Comparison of ENCODE assay signal across 8 cellular contexts in genomic region chr11:126303623-126304456, GRCh38. TPM values are rescaled to one million over a fixed set of nuclear protein-coding genes. Genes with fewer than 3 reads are reported as not detected.
DNase-seq lines count a peak whose midpoint lies in the region; ATAC-seq, FAIRE-seq and TF ChIP-seq lines count a peak whose summit lies in the region.

Gene DCPS, plus strand, starts transcription at chr11:126304060. Its CDS starts 21 bp downstream, at chr11:126304081.

- peak within 1 kb of the TSS; percentile 90 for H3K4me2 ChIP-seq in HepG2 (ENCODE audit: low read depth, low read length)

- DNase-seq in NCI-H748 treated with DMSO at 0.1 percent for 48 hours (lab: John Stamatoyannopoulos, UW) (peak; percentile 51), HepG2 (ENCODE audit: low spot score) (peak; percentile 75)
- peak; percentile 78 for DNase-seq in activated CD4-positive, alpha-beta T cell treated with anti-CD3 and anti-CD28 coated beads, Interleukin-2, amount 50 U/mL, for 24 hours (ENCODE audit: low read depth in 1 of 2, low spot score in 1 of 2)
- DNase-seq in stimulated activated CD4-positive, alpha-beta T cell treated with anti-CD3 and anti-CD28 coated beads, Interleukin-4, amount 100 ng/mL, for 1 hour, result peak; percentile 85

- H4K20me1 ChIP-seq in HepG2 (ENCODE audit: insufficient read depth, low read length), result no peaks in the 10 kb centered on the region

- H2AFZ ChIP-seq in HepG2 (ENCODE audit: low read length), result peak within 1 kb of the TSS; percentile 80

- in situ Hi-C loops in HepG2 (cut with HindIII; ENCODE audit: extremely low pct_ligation_motif_present, low pct_unique_long_range_greater_than_20kb), result loop anchor here (10.0 kb wide), 1 partner anchor 171 kb away; no protein-coding TSS in a partner anchor

- H3K79me2 ChIP-seq in HepG2 (ENCODE audit: insufficient read depth, low read length), result no peaks in the 10 kb centered on the region

- no peak for TF ChIP-seq RAD21 in HepG2 (CRISPR knock-in tag; IDR thresholded peaks at IDR 0.05)

- CTCF ChIA-PET in HepG2 (lab: Yijun Ruan, JAX; ENCODE audit: low intra/inter-chr PET ratio, low total read pairs), result no interaction called here

- peak; percentile 94 to 96 for TF ChIP-seq POLR2A in HepG2 (IDR thresholded peaks at IDR 0.05; ENCODE audit: insufficient read depth in 1 of 2, low read depth in 2 of 2, low read length in 2 of 2)

- TF ChIP-seq EP300 in HepG2 (IDR thresholded peaks at IDR 0.05; ENCODE audit: low read depth in 2 of 2, low read length in 2 of 2), result no peak
- TF ChIP-seq EP300 in HepG2 (CRISPR knock-in tag; IDR thresholded peaks at IDR 0.05; ENCODE audit: borderline replicate concordance), result peak; percentile 56

- peak within 1 kb of the TSS; percentile 96 for H3K9ac ChIP-seq in HepG2 (ENCODE audit: insufficient read depth, low read depth, low read length)

- intact Hi-C loops in dendritic cell treated with granulocyte-macrophage colony-stimulating factor and Interleukin-4, amounts not matched to agents 40 ng/mL and 50 ng/mL, for 4 days (cut with micrococcal nuclease), result loop anchor here (5.0 kb wide), 1 partner anchor 37 kb away; the partner anchor contains the start of genes FOXRED1 and SRPRA
- intact Hi-C loops in HepG2 (cut with micrococcal nuclease; ENCODE audit: unreplicated experiment), result loop anchor here (1.0 kb wide), 1 partner anchor 21 kb away; the partner anchor contains the start of gene TIRAP

- no TSS peak for BruUV-seq in HepG2 (replicated peaks; lab: Mats Ljungman, UMichigan)

- FAIRE-seq in HepG2 (lab: Jason Lieb, UNC), result peak; percentile 54

- 3% methylated on average over 35 of the region's 61 CpGs for WGBS in HepG2 (ENCODE audit: low lambda C conversion rate)

- POLR2A ChIA-PET in HepG2 (lab: Yijun Ruan, JAX), result interaction anchor here (0.9 to 1.8 kb wide), 13 partner anchors 9 to 379 kb away, joined by 3 to 24 read pairs (median 4); partner anchors contain the start of genes ST3GAL4 and TIRAP

- peaks cover 34% of the 10 kb centered on the region for H3K4me1 Mint-ChIP-seq in dendritic cell treated with granulocyte-macrophage colony-stimulating factor and Interleukin-4, amounts not matched to agents 40 ng/mL and 50 ng/mL, for 4 days (ENCODE audit: low read depth)

- no peaks in the 10 kb centered on the region for H3K9me3 ChIP-seq in HepG2 (ENCODE audit: low read length)

- no peaks in the 10 kb centered on the region; a peak in 1 of 5 replicates for H3K36me3 ChIP-seq in HepG2 (replicated peaks in 1 of 2; ENCODE audit: control insufficient read depth in 1 of 2, insufficient read depth in 2 of 2, low read length in 2 of 2)

- peaks cover 20% of the 10 kb centered on the region for H3K4me1 ChIP-seq in HepG2 (ENCODE audit: insufficient read depth, low read length)

- peak within 1 kb of the TSS; percentile 90 for H3K27ac ChIP-seq in C4-2B
- peak within 1 kb of the TSS; percentile 86 for H3K27ac ChIP-seq in HepG2 (ENCODE audit: extremely low read length, insufficient read depth, low read length)

- H3K27ac Mint-ChIP-seq in dendritic cell treated with granulocyte-macrophage colony-stimulating factor and Interleukin-4, amounts not matched to agents 40 ng/mL and 50 ng/mL, for 4 days, result peak within 1 kb of the TSS; percentile 87

- no peaks in the 10 kb centered on the region for H3K27me3 ChIP-seq in HepG2 (ENCODE audit: control insufficient read depth in 1 of 2, insufficient read depth in 2 of 2, low read length in 2 of 2)

- peak within 1 kb of the TSS; percentile 96 for H3K4me3 Mint-ChIP-seq in dendritic cell treated with granulocyte-macrophage colony-stimulating factor and Interleukin-4, amounts not matched to agents 40 ng/mL and 50 ng/mL, for 4 days

- TF ChIP-seq CTCF in C4-2B (conservative IDR thresholded peaks at IDR 0.05) (no peak), HepG2 (CRISPR knock-in tag; IDR thresholded peaks at IDR 0.05) (peak; percentile 17; the same call in 1 of the 2 replicates)

- peak within 1 kb of the TSS; percentile 72 to 88 (median 78) for H3K4me3 ChIP-seq in HepG2 (replicated peaks in 1 of 3; ENCODE audit: insufficient read depth in 1 of 3, low read depth in 2 of 3, low read length in 3 of 3)

- ATAC-seq in GM19351 (IDR thresholded peaks at IDR 0.05; ENCODE audit: unreplicated experiment) (peak; percentile 82), HG03520 (IDR thresholded peaks at IDR 0.05; ENCODE audit: unreplicated experiment) (peak; percentile 72), HepG2 (peak; percentile 99)

- no peaks in the 10 kb centered on the region for H3K9me3 Mint-ChIP-seq in dendritic cell treated with granulocyte-macrophage colony-stimulating factor and Interleukin-4, amounts not matched to agents 40 ng/mL and 50 ng/mL, for 4 days

- no peaks in the 10 kb centered on the region for H3K27me3 Mint-ChIP-seq in dendritic cell treated with granulocyte-macrophage colony-stimulating factor and Interleukin-4, amounts not matched to agents 40 ng/mL and 50 ng/mL, for 4 days

- H3K36me3 Mint-ChIP-seq in dendritic cell treated with granulocyte-macrophage colony-stimulating factor and Interleukin-4, amounts not matched to agents 40 ng/mL and 50 ng/mL, for 4 days (ENCODE audit: low read depth), result peaks cover 41% of the 10 kb centered on the region

TF ChIP-seq in HepG2, 621 proteins besides CTCF, POLR2A, EP300 and RAD21 (continues in another document):
- no peak for TF ChIP-seq RERE (CRISPR knock-in tag; IDR thresholded peaks at IDR 0.05; ENCODE audit: low read depth)
- peak; percentile 34 for TF ChIP-seq HNF4A (CRISPR knock-in tag; IDR thresholded peaks at IDR 0.05)
- peak; percentile 93 for TF ChIP-seq ZSCAN21 (CRISPR knock-in tag; IDR thresholded peaks at IDR 0.05; ENCODE audit: borderline replicate concordance)
- TF ChIP-seq SOX6 (IDR thresholded peaks at IDR 0.05), result no peak
- TF ChIP-seq SOX6 (CRISPR knock-in tag; IDR thresholded peaks at IDR 0.05), result peak; percentile 77
- TF ChIP-seq ZFP36L2 (CRISPR knock-in tag; IDR thresholded peaks at IDR 0.05), result 0 out of 2 replicates have a peak, but pooled peaks have one; percentile 63
- TF ChIP-seq REXO4 (CRISPR knock-in tag; IDR thresholded peaks at IDR 0.05; ENCODE audit: borderline replicate concordance), result peak; percentile 67; the same call in 1 of the 2 replicates
- no peak for TF ChIP-seq CCAR2 (optimal IDR thresholded peaks at IDR 0.05; ENCODE audit: low read depth, low read length)

RNA-seq across cellular contexts. Expression of gene DCPS, which starts in this region (rescaled TPM):
- total RNA-seq in HepG2 (2016; rRNA removed; fragmentation: Illumina TruSeq; extraction: Trizol), result 21.9 and 24.1 TPM in 2 replicates
- 4.3 and 4.6 TPM in 2 replicates for total RNA-seq in HepG2 (2016; cell fraction: cytosol; rRNA removed; fragmentation: Illumina TruSeq; extraction: Trizol; ENCODE audit: low read depth)
- 20.7 and 23.2 TPM in 2 replicates for total RNA-seq in HepG2 (2016; cell fraction: insoluble cytoplasmic fraction; rRNA removed; fragmentation: Illumina TruSeq; extraction: Trizol)
- total RNA-seq in HepG2 (2016; cell fraction: membrane; rRNA removed; fragmentation: Illumina TruSeq; extraction: Trizol), result 6.0 and 8.2 TPM in 2 replicates
- total RNA-seq in HepG2 (2016; cell fraction: nucleus; rRNA removed; fragmentation: Illumina TruSeq; extraction: Trizol), result 10.8 and 11.7 TPM in 2 replicates
- polyA plus RNA-seq in HepG2 (2011; rRNA removed), result 20.7 and 22.5 TPM in 2 replicates
- polyA plus RNA-seq in HepG2 (2011; cell fraction: cytosol; rRNA removed), result 25.0 and 33.9 TPM in 2 replicates
- polyA plus RNA-seq in HepG2 (2011; cell fraction: nucleus; rRNA removed), result 11.1 and 11.9 TPM in 2 replicates
- polyA plus RNA-seq in HepG2 (2012), result 12.9 and 13.5 TPM in 2 replicates
- polyA plus RNA-seq in HepG2 (2016; cell fraction: cytosol; fragmentation: Illumina TruSeq; extraction: Trizol; ENCODE audit: low read depth), result 4.1 and 4.3 TPM in 2 replicates
- polyA plus RNA-seq in HepG2 (2016; cell fraction: insoluble cytoplasmic fraction; fragmentation: Illumina TruSeq; extraction: Trizol; ENCODE audit: low read depth), result 29.3 and 35.5 TPM in 2 replicates
- 5.8 and 6.4 TPM in 2 replicates for polyA plus RNA-seq in HepG2 (2016; cell fraction: membrane; fragmentation: Illumina TruSeq; extraction: Trizol; ENCODE audit: low read depth)
- polyA plus RNA-seq in HepG2 (2016; cell fraction: nucleus; fragmentation: Illumina TruSeq; extraction: Trizol; ENCODE audit: insufficient read depth, low read depth), result 15.1 and 15.2 TPM in 2 replicates
- polyA minus RNA-seq in HepG2 (2011; rRNA and poly(A)+ RNA removed; ENCODE audit: low replicate concordance), result 16.9 and 47.3 TPM in 2 replicates
- polyA minus RNA-seq in HepG2 (2011; cell fraction: cytosol; rRNA and poly(A)+ RNA removed), result 5.5 and 10.6 TPM in 2 replicates
- polyA minus RNA-seq in HepG2 (2011; cell fraction: nucleus; rRNA and poly(A)+ RNA removed), result 7.1 and 7.6 TPM in 2 replicates

Comparison
In these comparisons a context has a peak if more than half of its experiments do, and no peak if none do; other contexts are left out.
1. Peak in every context shown above with its lines: DNase-seq, ATAC-seq, H3K4me3 ChIP-seq and H3K27ac ChIP-seq.